Comparison of ENCODE assay signal across 23 cellular contexts in the genomic region with DNA sequence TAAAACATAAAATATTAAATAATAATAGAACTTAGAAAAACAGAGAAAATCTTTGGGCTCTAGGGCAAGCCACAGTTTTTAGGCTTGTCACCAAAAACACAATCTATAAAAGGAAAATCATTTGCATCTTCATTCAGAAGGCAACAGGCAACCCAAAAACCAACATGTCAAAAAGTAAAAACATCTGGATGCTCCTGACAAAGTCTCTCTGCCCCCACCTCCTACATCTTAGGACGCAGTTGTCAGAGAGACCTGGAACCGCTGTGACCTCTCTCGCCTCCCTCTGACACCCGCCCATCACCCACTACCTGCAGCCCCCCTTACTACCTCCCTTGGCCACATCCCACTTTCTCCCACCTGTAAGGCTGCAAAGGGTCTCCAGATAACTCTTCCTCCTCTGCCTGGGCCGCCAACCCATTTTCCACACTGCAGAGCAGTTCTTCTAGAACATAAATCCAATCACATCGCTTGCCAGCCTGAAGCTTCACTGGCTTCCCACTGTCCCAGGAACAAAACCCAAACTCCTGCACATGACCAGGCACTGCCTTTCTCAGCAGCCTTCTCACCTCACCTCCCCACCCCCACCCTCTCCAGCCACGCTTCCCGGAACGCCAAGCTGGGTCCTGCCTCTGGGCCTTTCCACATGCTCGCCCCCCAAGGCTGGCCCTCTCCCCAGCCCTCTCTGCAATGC. TPM values are rescaled to one million over a fixed set of nuclear protein-coding genes. Genes with fewer than 3 reads are reported as not detected.
DNase-seq lines count a peak whose midpoint lies in the region; ATAC-seq and TF ChIP-seq lines count a peak whose summit lies in the region.
"Had no signal": no experiment of that assay in that cellular context is flagged by ENCODE, and none has a peak within 500 bp of the region (broad histone marks: within the 10 kb centered on the region; RNA-seq: fewer than 3 reads in every experiment).

No MANE protein-coding gene starts in this region.

- peaks cover 16% of the 10 kb centered on the region for H3K4me1 Mint-ChIP-seq in activated CD4-positive, alpha-beta T cell treated with anti-CD3 and anti-CD28 coated beads, Interleukin-2, amount 10 ng/mL, durations not matched to agents 7 days and 5 days

- TF ChIP-seq POLR2A in GM19099 (IDR thresholded peaks at IDR 0.05; ENCODE audit: extremely low read depth, insufficient read length, low read depth) = peak; percentile 34
- peak; percentile 48; the same call in 1 of the 2 replicates for TF ChIP-seq POLR2A in Raji (IDR thresholded peaks at IDR 0.05; ENCODE audit: insufficient read depth, low read depth, low read length)

- H3K36me3 Mint-ChIP-seq in activated CD4-positive, alpha-beta T cell treated with anti-CD3 and anti-CD28 coated beads, Interleukin-2, amount 10 ng/mL, durations not matched to agents 7 days and 5 days (ENCODE audit: low read depth) = no peaks in the 10 kb centered on the region

- intact Hi-C loops in posterior vena cava (cut with DNase I) = no loop called here

- peak; percentile 30 for DNase-seq in activated effector memory CD4-positive, alpha-beta T cell treated with anti-CD3 and anti-CD28 coated beads, Interleukin-2, amount 50 U/mL, for 16 hours
- DNase-seq in activated effector memory CD4-positive, alpha-beta T cell treated with Interleukin-2 at 50 U/mL for 16 hours = no peak
- peak; percentile 36 for DNase-seq in posterior vena cava (ENCODE audit: low spot score)
- no peak for DNase-seq in activated CD4-positive, alpha-beta T cell treated with anti-CD3 and anti-CD28 coated beads, Interleukin-2, amount 10 ng/mL, durations not matched to agents 7 days and 5 days
- no peak for DNase-seq in stimulated activated CD4-positive, alpha-beta T cell treated with anti-CD3 and anti-CD28 coated beads, Interleukin-2, amount 100 ng/mL, for 24 hours
- DNase-seq: 8988T; activated CD4-positive, alpha-beta T cell treated with anti-CD3 and anti-CD28 coated beads, Interleukin-2, amount 50 U/mL, for 1 hour; AML-193; colonic mucosa; DMS79 treated with DMSO at 0.1 percent for 48 hours; HFFc6; NCI-H1092 treated with DMSO at 0.1 percent for 48 hours; NCI-H1930; NCI-H226; NCI-H774; SJCRH30; stimulated activated CD4-positive, alpha-beta T cell treated with anti-CD3 and anti-CD28 coated beads, Interleukin-4, amount 100 ng/mL, for 1 hour; stimulated activated naive CD8-positive, alpha-beta T cell treated with anti-CD3 and anti-CD28 coated beads, Interleukin-15, Interleukin-2, amounts not matched to agents 100 U/mL and 50 U/mL, for 24 hours had no signal

- no peak overlapping the region for H3K4me3 Mint-ChIP-seq in activated CD4-positive, alpha-beta T cell treated with anti-CD3 and anti-CD28 coated beads, Interleukin-2, amount 10 ng/mL, durations not matched to agents 7 days and 5 days
- H3K4me3 Mint-ChIP-seq: activated T-helper 17 cell treated with anti-CD3 and anti-CD28 coated beads, Interleukin-2, amount 50 U/mL, for 72 hours; HFFc6; T-helper 1 cell treated with Interleukin-12 subunit alpha and Interleukin-12 subunit beta and Interleukin-4 antibody, amounts not matched to agents 30 μg/mL and 1 μg/mL, for 36 hours had no signal

- no peak overlapping the region for H3K27ac Mint-ChIP-seq in activated CD4-positive, alpha-beta T cell treated with anti-CD3 and anti-CD28 coated beads, Interleukin-2, amount 10 ng/mL, durations not matched to agents 7 days and 5 days
- H3K27ac Mint-ChIP-seq: HFFc6 had no signal

- POLR2A ChIA-PET in activated CD4-positive, alpha-beta T cell treated with anti-CD3 and anti-CD28 coated beads, Interleukin-2, amount 10 ng/mL, durations not matched to agents 7 days and 5 days (lab: Charles Lee) = no interaction called here

- no peaks in the 10 kb centered on the region for H3K9me3 Mint-ChIP-seq in activated CD4-positive, alpha-beta T cell treated with anti-CD3 and anti-CD28 coated beads, Interleukin-2, amount 10 ng/mL, durations not matched to agents 7 days and 5 days
- H3K9me3 Mint-ChIP-seq: activated T-helper 17 cell treated with anti-CD3 and anti-CD28 coated beads, Interleukin-2, amount 50 U/mL, for 72 hours; HFFc6; T-helper 1 cell treated with Interleukin-12 subunit alpha and Interleukin-12 subunit beta and Interleukin-4 antibody, amounts not matched to agents 30 μg/mL and 1 μg/mL, for 36 hours had no signal

- H3K27me3 Mint-ChIP-seq in activated CD4-positive, alpha-beta T cell treated with anti-CD3 and anti-CD28 coated beads, Interleukin-2, amount 10 ng/mL, durations not matched to agents 7 days and 5 days = no peaks in the 10 kb centered on the region
- H3K27me3 Mint-ChIP-seq: activated T-helper 17 cell treated with anti-CD3 and anti-CD28 coated beads, Interleukin-2, amount 50 U/mL, for 72 hours had no signal

- CTCF ChIA-PET in activated CD4-positive, alpha-beta T cell treated with anti-CD3 and anti-CD28 coated beads, Interleukin-2, amount 10 ng/mL, durations not matched to agents 7 days and 5 days (lab: Charles Lee) = no interaction called here

- no peak for ATAC-seq in GM19467 (IDR thresholded peaks at IDR 0.05; ENCODE audit: unreplicated experiment)

RNA-seq across cellular contexts. Expression of a gene that starts 14.7 kb away (rescaled TPM):
- total RNA-seq in posterior vena cava = 1 to 10 TPM; 2.9 to 5.0 TPM
- total RNA-seq in activated CD4-positive, alpha-beta T cell treated with anti-CD3 and anti-CD28 coated beads, Interleukin-2, amount 10 ng/mL, durations not matched to agents 7 days and 5 days = 10 to 100 TPM in 1 of 2 experiments, 1 to 10 TPM in 1; 10.0 to 10.3 TPM

Comparison
In these comparisons a context has a peak if more than half of its experiments do, and no peak if none do; other contexts are left out.
1. DNase-seq: peak in activated effector memory CD4-positive, alpha-beta T cell treated with anti-CD3 and anti-CD28 coated beads, Interleukin-2, amount 50 U/mL, for 16 hours (single experiment) and posterior vena cava (single experiment); none in activated effector memory CD4-positive, alpha-beta T cell treated with Interleukin-2 at 50 U/mL for 16 hours (single experiment), activated CD4-positive, alpha-beta T cell treated with anti-CD3 and anti-CD28 coated beads, Interleukin-2, amount 10 ng/mL, durations not matched to agents 7 days and 5 days (single experiment) and stimulated activated CD4-positive, alpha-beta T cell treated with anti-CD3 and anti-CD28 coated beads, Interleukin-2, amount 100 ng/mL, for 24 hours (0 of 2).